1 cellular context compared by ENCODE assay signal in the genomic region with DNA sequence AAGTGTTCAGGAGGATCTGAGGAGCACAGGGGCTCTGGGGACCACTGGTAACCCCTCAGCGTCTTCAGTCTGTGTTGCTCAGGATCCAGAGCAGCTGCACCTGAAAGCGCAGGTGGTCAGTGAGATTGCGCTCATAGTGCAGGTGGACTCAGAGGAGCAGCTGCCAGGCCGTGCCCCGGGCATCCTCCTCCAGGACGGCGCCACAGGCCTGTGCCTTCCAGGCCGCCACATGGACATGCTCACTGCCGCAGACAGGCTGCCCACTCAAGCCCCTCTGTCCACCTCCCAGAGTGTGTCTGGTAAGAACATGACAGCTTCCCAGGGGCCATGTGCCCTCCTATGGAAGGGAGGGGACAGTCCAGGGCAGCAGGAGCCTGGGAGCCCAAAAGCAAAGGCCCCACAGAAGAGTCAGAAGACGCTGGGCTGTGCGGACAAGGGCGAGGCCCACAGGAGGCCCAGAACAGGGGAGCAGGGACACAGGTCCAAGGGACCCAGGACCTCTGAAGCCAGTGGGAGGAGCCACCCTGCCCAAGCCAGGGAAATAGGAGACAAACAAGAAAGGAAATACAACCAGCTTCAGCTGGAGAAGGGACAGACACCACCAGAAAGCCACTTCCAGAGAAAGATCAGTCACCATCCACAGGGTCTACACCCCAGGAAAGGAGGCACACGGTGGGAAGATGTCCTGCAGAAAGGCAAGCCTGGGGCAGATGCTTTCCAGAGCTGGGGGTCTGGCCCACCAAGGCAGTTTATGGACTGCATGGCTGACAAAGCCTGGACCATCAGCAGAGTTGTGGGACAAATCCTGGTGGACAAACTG.
TF ChIP-seq lines count a peak whose summit lies in the region.

No MANE protein-coding gene starts in this region.

TF ChIP-seq in WTC11, 78 proteins besides CTCF, POLR2A, EP300 and RAD21:
- TF ChIP-seq TEAD1 (CRISPR knock-in tag; IDR thresholded peaks at IDR 0.05) (no peak), CBFB (CRISPR knock-in tag; IDR thresholded peaks at IDR 0.05; ENCODE audit: low read depth) (no peak), GABPB1 (CRISPR knock-in tag; IDR thresholded peaks at IDR 0.05) (no peak), IRF2 (CRISPR knock-in tag; IDR thresholded peaks at IDR 0.05; ENCODE audit: borderline replicate concordance, low read depth) (no peak), FOXJ3 (CRISPR knock-in tag; IDR thresholded peaks at IDR 0.05; ENCODE audit: borderline replicate concordance) (no peak), MXD4 (CRISPR knock-in tag; IDR thresholded peaks at IDR 0.05; ENCODE audit: borderline replicate concordance) (no peak), SOX15 (CRISPR knock-in tag; IDR thresholded peaks at IDR 0.05) (no peak), TP53 (CRISPR knock-in tag; IDR thresholded peaks at IDR 0.05) (no peak), NFE2L1 (CRISPR knock-in tag; IDR thresholded peaks at IDR 0.05) (no peak), ZNF138 (CRISPR knock-in tag; conservative IDR thresholded peaks at IDR 0.05) (no peak), FOXP1 (CRISPR knock-in tag; IDR thresholded peaks at IDR 0.05; ENCODE audit: borderline replicate concordance) (no peak)
- TF ChIP-seq, protein P1, sequence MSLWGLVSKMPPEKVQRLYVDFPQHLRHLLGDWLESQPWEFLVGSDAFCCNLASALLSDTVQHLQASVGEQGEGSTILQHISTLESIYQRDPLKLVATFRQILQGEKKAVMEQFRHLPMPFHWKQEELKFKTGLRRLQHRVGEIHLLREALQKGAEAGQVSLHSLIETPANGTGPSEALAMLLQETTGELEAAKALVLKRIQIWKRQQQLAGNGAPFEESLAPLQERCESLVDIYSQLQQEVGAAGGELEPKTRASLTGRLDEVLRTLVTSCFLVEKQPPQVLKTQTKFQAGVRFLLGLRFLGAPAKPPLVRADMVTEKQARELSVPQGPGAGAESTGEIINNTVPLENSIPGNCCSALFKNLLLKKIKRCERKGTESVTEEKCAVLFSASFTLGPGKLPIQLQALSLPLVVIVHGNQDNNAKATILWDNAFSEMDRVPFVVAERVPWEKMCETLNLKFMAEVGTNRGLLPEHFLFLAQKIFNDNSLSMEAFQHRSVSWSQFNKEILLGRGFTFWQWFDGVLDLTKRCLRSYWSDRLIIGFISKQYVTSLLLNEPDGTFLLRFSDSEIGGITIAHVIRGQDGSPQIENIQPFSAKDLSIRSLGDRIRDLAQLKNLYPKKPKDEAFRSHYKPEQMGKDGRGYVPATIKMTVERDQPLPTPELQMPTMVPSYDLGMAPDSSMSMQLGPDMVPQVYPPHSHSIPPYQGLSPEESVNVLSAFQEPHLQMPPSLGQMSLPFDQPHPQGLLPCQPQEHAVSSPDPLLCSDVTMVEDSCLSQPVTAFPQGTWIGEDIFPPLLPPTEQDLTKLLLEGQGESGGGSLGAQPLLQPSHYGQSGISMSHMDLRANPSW (CRISPR knock-in tag; conservative IDR thresholded peaks at IDR 0.05; ENCODE audit: low read depth): no peak
- TF ChIP-seq, protein P2, sequence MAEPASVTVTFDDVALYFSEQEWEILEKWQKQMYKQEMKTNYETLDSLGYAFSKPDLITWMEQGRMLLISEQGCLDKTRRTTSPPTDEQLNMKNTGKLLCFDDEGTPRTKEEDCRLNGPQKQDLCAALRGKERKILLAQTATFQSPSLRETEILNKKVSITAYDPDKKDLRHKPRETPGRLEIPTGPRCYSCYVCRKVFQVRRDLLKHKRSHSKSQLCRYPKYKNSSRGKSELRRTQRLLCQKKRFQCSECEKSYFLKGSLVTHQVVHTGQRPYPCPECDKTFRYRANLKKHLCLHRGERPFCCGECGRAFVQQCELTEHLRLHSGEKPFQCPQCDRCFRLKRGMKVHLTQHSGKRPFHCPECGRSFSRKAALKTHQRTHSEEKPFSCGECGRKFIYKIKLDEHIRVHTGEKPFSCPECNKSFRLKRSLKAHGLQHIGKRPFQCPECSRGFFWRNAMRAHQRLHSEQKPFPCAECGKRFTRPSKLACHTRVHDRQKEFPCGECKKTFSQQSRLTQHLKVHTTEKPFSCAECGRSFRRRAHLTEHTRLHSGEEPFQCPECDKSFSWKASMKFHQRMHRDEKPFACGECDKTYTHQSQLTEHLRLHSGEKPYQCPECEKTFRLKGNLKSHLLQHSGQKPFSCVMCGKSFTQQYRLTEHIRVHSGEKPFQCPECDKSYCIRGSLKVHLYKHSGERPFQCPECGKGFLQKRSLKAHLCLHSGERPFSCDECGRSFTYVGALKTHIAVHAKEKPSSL (CRISPR knock-in tag; conservative IDR thresholded peaks at IDR 0.05): no peak
- TF ChIP-seq, protein P3, sequence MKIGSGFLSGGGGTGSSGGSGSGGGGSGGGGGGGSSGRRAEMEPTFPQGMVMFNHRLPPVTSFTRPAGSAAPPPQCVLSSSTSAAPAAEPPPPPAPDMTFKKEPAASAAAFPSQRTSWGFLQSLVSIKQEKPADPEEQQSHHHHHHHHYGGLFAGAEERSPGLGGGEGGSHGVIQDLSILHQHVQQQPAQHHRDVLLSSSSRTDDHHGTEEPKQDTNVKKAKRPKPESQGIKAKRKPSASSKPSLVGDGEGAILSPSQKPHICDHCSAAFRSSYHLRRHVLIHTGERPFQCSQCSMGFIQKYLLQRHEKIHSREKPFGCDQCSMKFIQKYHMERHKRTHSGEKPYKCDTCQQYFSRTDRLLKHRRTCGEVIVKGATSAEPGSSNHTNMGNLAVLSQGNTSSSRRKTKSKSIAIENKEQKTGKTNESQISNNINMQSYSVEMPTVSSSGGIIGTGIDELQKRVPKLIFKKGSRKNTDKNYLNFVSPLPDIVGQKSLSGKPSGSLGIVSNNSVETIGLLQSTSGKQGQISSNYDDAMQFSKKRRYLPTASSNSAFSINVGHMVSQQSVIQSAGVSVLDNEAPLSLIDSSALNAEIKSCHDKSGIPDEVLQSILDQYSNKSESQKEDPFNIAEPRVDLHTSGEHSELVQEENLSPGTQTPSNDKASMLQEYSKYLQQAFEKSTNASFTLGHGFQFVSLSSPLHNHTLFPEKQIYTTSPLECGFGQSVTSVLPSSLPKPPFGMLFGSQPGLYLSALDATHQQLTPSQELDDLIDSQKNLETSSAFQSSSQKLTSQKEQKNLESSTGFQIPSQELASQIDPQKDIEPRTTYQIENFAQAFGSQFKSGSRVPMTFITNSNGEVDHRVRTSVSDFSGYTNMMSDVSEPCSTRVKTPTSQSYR (CRISPR knock-in tag; IDR thresholded peaks at IDR 0.05): no peak
- TF ChIP-seq, protein P4, sequence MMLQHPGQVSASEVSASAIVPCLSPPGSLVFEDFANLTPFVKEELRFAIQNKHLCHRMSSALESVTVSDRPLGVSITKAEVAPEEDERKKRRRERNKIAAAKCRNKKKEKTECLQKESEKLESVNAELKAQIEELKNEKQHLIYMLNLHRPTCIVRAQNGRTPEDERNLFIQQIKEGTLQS (CRISPR knock-in tag; conservative IDR thresholded peaks at IDR 0.05): no peak
- TF ChIP-seq, protein P5, sequence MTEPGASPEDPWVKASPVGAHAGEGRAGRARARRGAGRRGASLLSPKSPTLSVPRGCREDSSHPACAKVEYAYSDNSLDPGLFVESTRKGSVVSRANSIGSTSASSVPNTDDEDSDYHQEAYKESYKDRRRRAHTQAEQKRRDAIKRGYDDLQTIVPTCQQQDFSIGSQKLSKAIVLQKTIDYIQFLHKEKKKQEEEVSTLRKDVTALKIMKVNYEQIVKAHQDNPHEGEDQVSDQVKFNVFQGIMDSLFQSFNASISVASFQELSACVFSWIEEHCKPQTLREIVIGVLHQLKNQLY (CRISPR knock-in tag; IDR thresholded peaks at IDR 0.05): no peak
- TF ChIP-seq, protein P6, sequence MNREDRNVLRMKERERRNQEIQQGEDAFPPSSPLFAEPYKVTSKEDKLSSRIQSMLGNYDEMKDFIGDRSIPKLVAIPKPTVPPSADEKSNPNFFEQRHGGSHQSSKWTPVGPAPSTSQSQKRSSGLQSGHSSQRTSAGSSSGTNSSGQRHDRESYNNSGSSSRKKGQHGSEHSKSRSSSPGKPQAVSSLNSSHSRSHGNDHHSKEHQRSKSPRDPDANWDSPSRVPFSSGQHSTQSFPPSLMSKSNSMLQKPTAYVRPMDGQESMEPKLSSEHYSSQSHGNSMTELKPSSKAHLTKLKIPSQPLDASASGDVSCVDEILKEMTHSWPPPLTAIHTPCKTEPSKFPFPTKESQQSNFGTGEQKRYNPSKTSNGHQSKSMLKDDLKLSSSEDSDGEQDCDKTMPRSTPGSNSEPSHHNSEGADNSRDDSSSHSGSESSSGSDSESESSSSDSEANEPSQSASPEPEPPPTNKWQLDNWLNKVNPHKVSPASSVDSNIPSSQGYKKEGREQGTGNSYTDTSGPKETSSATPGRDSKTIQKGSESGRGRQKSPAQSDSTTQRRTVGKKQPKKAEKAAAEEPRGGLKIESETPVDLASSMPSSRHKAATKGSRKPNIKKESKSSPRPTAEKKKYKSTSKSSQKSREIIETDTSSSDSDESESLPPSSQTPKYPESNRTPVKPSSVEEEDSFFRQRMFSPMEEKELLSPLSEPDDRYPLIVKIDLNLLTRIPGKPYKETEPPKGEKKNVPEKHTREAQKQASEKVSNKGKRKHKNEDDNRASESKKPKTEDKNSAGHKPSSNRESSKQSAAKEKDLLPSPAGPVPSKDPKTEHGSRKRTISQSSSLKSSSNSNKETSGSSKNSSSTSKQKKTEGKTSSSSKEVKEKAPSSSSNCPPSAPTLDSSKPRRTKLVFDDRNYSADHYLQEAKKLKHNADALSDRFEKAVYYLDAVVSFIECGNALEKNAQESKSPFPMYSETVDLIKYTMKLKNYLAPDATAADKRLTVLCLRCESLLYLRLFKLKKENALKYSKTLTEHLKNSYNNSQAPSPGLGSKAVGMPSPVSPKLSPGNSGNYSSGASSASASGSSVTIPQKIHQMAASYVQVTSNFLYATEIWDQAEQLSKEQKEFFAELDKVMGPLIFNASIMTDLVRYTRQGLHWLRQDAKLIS (CRISPR knock-in tag; IDR thresholded peaks at IDR 0.05; ENCODE audit: borderline replicate concordance): no peak
